Comparison of ENCODE assay signal across 8 cellular contexts in genomic region chr15:60004019-60004845, GRCh38. TPM values are rescaled to one million over a fixed set of nuclear protein-coding genes. Genes with fewer than 3 reads are reported as not detected.
DNase-seq lines count a peak whose midpoint lies in the region; ATAC-seq and TF ChIP-seq lines count a peak whose summit lies in the region.

FOXB1 (plus strand) TSS chr15:60004311; CDS start chr15:60004964, 653 bp downstream.

- peaks cover 54% of the 10 kb centered on the region for H3K4me1 Mint-ChIP-seq in activated T-helper 2 cell treated with anti-CD3 and anti-CD28 coated beads, Interferon-gamma antibody, Interleukin-2, Interleukin-4, amounts not matched to agents 10 μg/mL and 5 μg/mL and 100 μg/mL, durations not matched to agents 14 hours and 24 hours and 36 hours (ENCODE audit: low read depth)
- H3K4me1 Mint-ChIP-seq in mesothelial cell of epicardium: peaks cover 24% of the 10 kb centered on the region

- no peak for ATAC-seq in GM21619 (IDR thresholded peaks at IDR 0.05; ENCODE audit: unreplicated experiment)
- no peak for ATAC-seq in GM19463 (IDR thresholded peaks at IDR 0.05; ENCODE audit: unreplicated experiment)
- ATAC-seq in esophagus mucosa: no peak
- no peak for ATAC-seq in HG03159 (IDR thresholded peaks at IDR 0.05; ENCODE audit: unreplicated experiment)

- no peaks in the 10 kb centered on the region for H3K9me3 Mint-ChIP-seq in activated T-helper 2 cell treated with anti-CD3 and anti-CD28 coated beads, Interferon-gamma antibody, Interleukin-2, Interleukin-4, amounts not matched to agents 10 μg/mL and 5 μg/mL and 100 μg/mL, durations not matched to agents 14 hours and 24 hours and 36 hours
- no peaks in the 10 kb centered on the region for H3K9me3 Mint-ChIP-seq in mesothelial cell of epicardium

- CTCF ChIA-PET in AG04449 (lab: Yijun Ruan, JAX): no interaction called here
- CTCF ChIA-PET in HEK293T (lab: Yijun Ruan, JAX): interaction anchor here (0.6 to 1.5 kb wide), 6 partner anchors 10 to 334 kb away, joined by 3 to 4 read pairs (median 3); no protein-coding TSS in a partner anchor

- intact Hi-C loops in activated T-helper 2 cell treated with anti-CD3 and anti-CD28 coated beads, Interferon-gamma antibody, Interleukin-2, Interleukin-4, amounts not matched to agents 10 μg/mL and 5 μg/mL and 100 μg/mL, durations not matched to agents 14 hours and 24 hours and 36 hours (cut with micrococcal nuclease): loop anchor here (2.0 kb wide), 1 partner anchor 315 kb away; the partner anchor contains the start of gene BNIP2

- peak within 1 kb of the TSS; percentile 95 for H3K4me3 Mint-ChIP-seq in activated T-helper 2 cell treated with anti-CD3 and anti-CD28 coated beads, Interferon-gamma antibody, Interleukin-2, Interleukin-4, amounts not matched to agents 10 μg/mL and 5 μg/mL and 100 μg/mL, durations not matched to agents 14 hours and 24 hours and 36 hours (ENCODE audit: low read depth)
- H3K4me3 Mint-ChIP-seq in mesothelial cell of epicardium: peak within 1 kb of the TSS; percentile 61

- H3K36me3 Mint-ChIP-seq in activated T-helper 2 cell treated with anti-CD3 and anti-CD28 coated beads, Interferon-gamma antibody, Interleukin-2, Interleukin-4, amounts not matched to agents 10 μg/mL and 5 μg/mL and 100 μg/mL, durations not matched to agents 14 hours and 24 hours and 36 hours (ENCODE audit: low read depth): peaks cover 52% of the 10 kb centered on the region
- no peaks in the 10 kb centered on the region for H3K36me3 Mint-ChIP-seq in mesothelial cell of epicardium

- H3K4me3 ChIP-seq in AG04449 (ENCODE audit: low read depth, low read length): peak within 1 kb of the TSS; percentile 20

- POLR2A ChIA-PET in AG04449 (lab: Yijun Ruan, JAX): interaction anchor here (0.7 kb wide), 1 partner anchor 38 kb away, joined by 3 read pairs; no protein-coding TSS in a partner anchor
- POLR2A ChIA-PET in HEK293T (lab: Yijun Ruan, JAX): interaction anchor here (0.7 to 2.0 kb wide), 14 partner anchors 9 to 123 kb away, joined by 3 to 9 read pairs (median 4); no protein-coding TSS in a partner anchor

- peaks cover 63% of the 10 kb centered on the region for H3K27me3 Mint-ChIP-seq in activated T-helper 2 cell treated with anti-CD3 and anti-CD28 coated beads, Interferon-gamma antibody, Interleukin-2, Interleukin-4, amounts not matched to agents 10 μg/mL and 5 μg/mL and 100 μg/mL, durations not matched to agents 14 hours and 24 hours and 36 hours (ENCODE audit: low read depth)
- peaks cover 99% of the 10 kb centered on the region for H3K27me3 Mint-ChIP-seq in mesothelial cell of epicardium (ENCODE audit: low read depth)

- TF ChIP-seq CTCF in AG04449 (IDR thresholded peaks at IDR 0.05; ENCODE audit: insufficient read depth, low read length, missing control alignments) (peak; percentile 3), mesothelial cell of epicardium (IDR thresholded peaks at IDR 0.05; ENCODE audit: unreplicated experiment) (no peak)

- DNase-seq in AG04449 (ENCODE audit: low read depth, low spot score) (no peak), HEK293T (ENCODE audit: extremely low spot score) (peak; percentile 45), mesothelial cell of epicardium (ENCODE audit: low spot score in 2 of 2, unreplicated experiment in 2 of 2) (no peak)
- DNase-seq in activated T-helper 2 cell treated with anti-CD3 and anti-CD28 coated beads, Interferon-gamma antibody, Interleukin-2, Interleukin-4, amounts not matched to agents 10 μg/mL and 5 μg/mL and 100 μg/mL, durations not matched to agents 14 hours and 24 hours and 36 hours (ENCODE audit: low spot score): no peak

- peak within 1 kb of the TSS; percentile 94 for H3K27ac Mint-ChIP-seq in activated T-helper 2 cell treated with anti-CD3 and anti-CD28 coated beads, Interferon-gamma antibody, Interleukin-2, Interleukin-4, amounts not matched to agents 10 μg/mL and 5 μg/mL and 100 μg/mL, durations not matched to agents 14 hours and 24 hours and 36 hours
- no peak within 1 kb of the TSS for H3K27ac Mint-ChIP-seq in mesothelial cell of epicardium

TF ChIP-seq in HEK293T, 16 proteins besides CTCF, POLR2A, EP300 and RAD21:
- TF ChIP-seq PKNOX1 (IDR thresholded peaks at IDR 0.05) (peak; percentile 54), CTBP1 (IDR thresholded peaks at IDR 0.05; ENCODE audit: borderline replicate concordance) (peak; percentile 46; the same call in 1 of the 2 replicates), LEF1 (IDR thresholded peaks at IDR 0.05; ENCODE audit: borderline replicate concordance) (no peak), L3MBTL2 (conservative IDR thresholded peaks at IDR 0.05) (0 out of 2 replicates have a peak, but pooled peaks have one; percentile 47)

RNA-seq across cellular contexts. Expression of gene FOXB1, which starts in this region (rescaled TPM):
- total RNA-seq in activated T-helper 2 cell treated with anti-CD3 and anti-CD28 coated beads, Interferon-gamma antibody, Interleukin-2, Interleukin-4, amounts not matched to agents 10 μg/mL and 5 μg/mL and 100 μg/mL, durations not matched to agents 14 hours and 24 hours and 36 hours: 11.8 and 12.7 TPM in 2 replicates
- total RNA-seq in mesothelial cell of epicardium (not detected in 3 replicates), esophagus mucosa (not detected)

Comparison
In these comparisons a context has a peak if more than half of its experiments do, and no peak if none do; other contexts are left out.
1. RNA of gene FOXB1 (total RNA-seq): 11.8 to 12.7 TPM in activated T-helper 2 cell treated with anti-CD3 and anti-CD28 coated beads, Interferon-gamma antibody, Interleukin-2, Interleukin-4, amounts not matched to agents 10 μg/mL and 5 μg/mL and 100 μg/mL, durations not matched to agents 14 hours and 24 hours and 36 hours; not detected in mesothelial cell of epicardium and not detected in esophagus mucosa (single experiment); every median in the first group is over 10 times any median in the second.